Comparison of ENCODE assay signal across 35 cellular contexts in the genomic region with DNA sequence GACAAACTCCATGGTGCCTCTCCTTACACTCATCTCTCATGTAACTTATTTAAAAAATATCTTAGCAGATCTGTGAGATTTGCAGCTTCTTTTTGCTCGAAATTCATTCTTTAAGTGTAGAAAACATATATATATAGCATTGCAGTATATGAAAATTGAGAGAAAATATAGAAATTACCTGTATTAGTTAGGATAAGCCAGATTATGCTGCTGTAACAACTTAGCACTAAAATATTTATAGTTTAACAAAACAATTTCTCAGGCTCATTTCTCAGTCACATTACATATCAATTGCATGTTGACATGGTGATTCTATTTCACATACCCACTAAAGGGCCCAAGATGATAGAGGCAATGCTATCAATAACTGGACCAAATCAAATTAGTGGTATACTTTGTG.
"Had no signal": no experiment of that assay in that cellular context is flagged by ENCODE, and none has a peak within 500 bp of the region (broad histone marks: within the 10 kb centered on the region; RNA-seq: fewer than 3 reads in every experiment).

No MANE protein-coding gene starts in this region.

- H3K4me3 ChIP-seq: MG63 had no signal

- H3K36me3 ChIP-seq: MG63 had no signal

- DNase-seq: Karpas-422, Kasumi-1, MG63, MM.1S, MV-4-11, NCI-H1048, NCI-H1092, NCI-H1092 treated with DMSO at 0.1 percent for 48 hours, NCI-H1105, NCI-H1105 treated with DMSO at 0.1 percent for 48 hours, NCI-H1417, NCI-H1417 treated with DMSO at 0.1 percent for 48 hours, NCI-H1436, NCI-H1436 treated with DMSO at 0.1 percent for 48 hours, NCI-H146, NCI-H1694, NCI-H1694 treated with DMSO at 0.1 percent for 48 hours, NCI-H187, NCI-H187 treated with DMSO at 0.1 percent for 48 hours, NCI-H1930, NCI-H2029, NCI-H2029 treated with DMSO at 0.1 percent for 48 hours, NCI-H2081, NCI-H2081 treated with DMSO at 0.1 percent for 48 hours, NCI-H2107, NCI-H2171, NCI-H2171 treated with DMSO at 0.1 percent for 48 hours, NCI-H2227 treated with DMSO at 0.1 percent for 48 hours, NCI-H226, NCI-H345, NCI-H446, NCI-H446 treated with DMSO at 0.1 percent for 48 hours, NCI-H510A, NCI-H510A treated with DMSO at 0.1 percent for 48 hours, NCI-H524 had no signal

- H3K27me3 ChIP-seq: MG63 had no signal
